In genomic region chr3:61613666-61614065, GRCh38 we compare ENCODE assay signal across 18 cellular contexts. TPM values are rescaled to one million over a fixed set of nuclear protein-coding genes. Genes with fewer than 3 reads are reported as not detected.
DNase-seq lines count a peak whose midpoint lies in the region; ATAC-seq, FAIRE-seq and TF ChIP-seq lines count a peak whose summit lies in the region.
"Had no signal": no experiment of that assay in that cellular context is flagged by ENCODE, and none has a peak within 500 bp of the region (broad histone marks: within the 10 kb centered on the region; RNA-seq: fewer than 3 reads in every experiment).

No MANE protein-coding gene starts in this region.

- WGBS in mesenchymal stem cell, result 100% methylated on average over 1 of the region's 1 CpG

- no peak overlapping the region for H3K9ac ChIP-seq in mesenchymal stem cell (ENCODE audit: low read length)

- H3K4me2 ChIP-seq in mesenchymal stem cell (ENCODE audit: low read length, poor library complexity, severe bottlenecking), result no peak overlapping the region

- H3K23ac ChIP-seq in mesenchymal stem cell (ENCODE audit: low read length in 2 of 2), result no peak overlapping the region

- H2BK120ac ChIP-seq in mesenchymal stem cell (ENCODE audit: low read depth, low read length), result no peak overlapping the region

- H3K27me3 ChIP-seq in mesenchymal stem cell (ENCODE audit: control insufficient read depth in 1 of 2, insufficient read depth in 1 of 2, low read length in 2 of 2) (no peaks in the 10 kb centered on the region), brain microvascular endothelial cell (replicated peaks) (no peaks in the 10 kb centered on the region)

- no peak for TF ChIP-seq POLR2A in H54 (IDR thresholded peaks at IDR 0.05; ENCODE audit: low read depth, low read length)

- peaks cover 41% of the 10 kb centered on the region for H3K79me1 ChIP-seq in mesenchymal stem cell (replicated peaks; ENCODE audit: low read length, poor library complexity, severe bottlenecking)

- no peak for ATAC-seq in GM21786 (IDR thresholded peaks at IDR 0.05; ENCODE audit: unreplicated experiment)

- H2AK5ac ChIP-seq in mesenchymal stem cell (ENCODE audit: low read length, severe bottlenecking), result peak overlapping the region; percentile 83

- no peak overlapping the region for H2AFZ ChIP-seq in mesenchymal stem cell (ENCODE audit: low read depth, low read length)

- H3K4me3 ChIP-seq in mesenchymal stem cell (ENCODE audit: insufficient read depth in 1 of 2, low read depth in 1 of 2, low read length in 2 of 2) (no peak overlapping the region), brain microvascular endothelial cell (ENCODE audit: low read depth, low read length) (no peak overlapping the region)
- H3K4me3 ChIP-seq: HAP-1 had no signal

- peak; percentile 6 for FAIRE-seq in H54 (lab: Jason Lieb, UNC)
- FAIRE-seq: A204.1, D721Med, GM12892, GM19239 had no signal

- H3K9me3 ChIP-seq in mesenchymal stem cell (ENCODE audit: control insufficient read depth, low read length), result no peaks in the 10 kb centered on the region
- H3K9me3 ChIP-seq: HAP-1 had no signal

- no peak overlapping the region for H2BK15ac ChIP-seq in mesenchymal stem cell (ENCODE audit: low read depth, poor library complexity, severe bottlenecking)

- no peak overlapping the region for H2BK5ac ChIP-seq in mesenchymal stem cell (ENCODE audit: low read depth, low read length, poor library complexity, severe bottlenecking)

- H2BK12ac ChIP-seq in mesenchymal stem cell (ENCODE audit: low read length in 2 of 2), result no peak overlapping the region

- no peak overlapping the region for H4K8ac ChIP-seq in mesenchymal stem cell (ENCODE audit: low read length)

- H3K27ac ChIP-seq in mesenchymal stem cell (ENCODE audit: low read length, poor library complexity, severe bottlenecking) (no peak overlapping the region), brain microvascular endothelial cell (no peak overlapping the region)

- no peak overlapping the region for H3K14ac ChIP-seq in mesenchymal stem cell (ENCODE audit: low read length in 2 of 2)

- no peak overlapping the region for H3K18ac ChIP-seq in mesenchymal stem cell (ENCODE audit: low read depth in 1 of 2, low read length in 2 of 2)

- in situ Hi-C loops in brain microvascular endothelial cell (cut with HindIII; ENCODE audit: low pct_ligation_motif_present, low sequenced_read_pairs) (no loop called here), KBM-7 (cut with MboI; ENCODE audit: low pct_unique_long_range_greater_than_20kb, low sequenced_read_pairs) (no loop called here)

- DNase-seq in H54 (ENCODE audit: insufficient read length, low spot score) (no peak), amniotic epithelial cell (ENCODE audit: low read depth) (peak; percentile 33), mesenchymal stem cell (no peak), brain microvascular endothelial cell (no peak), GM19238 (ENCODE audit: insufficient read length, low spot score) (no peak), KBM-7 (no peak)
- DNase-seq: C1 segment of cervical spinal cord; CD4-positive, alpha-beta T cell; DMS153; DMS79 treated with DMSO at 0.1 percent for 48 hours; EL; GDM1 had no signal

- no peak for TF ChIP-seq CTCF in brain microvascular endothelial cell (IDR thresholded peaks at IDR 0.05; ENCODE audit: low read depth, low read length, missing control alignments)

- peaks cover 0 to 6% of the 10 kb centered on the region in 2 experiments for H3K36me3 ChIP-seq in mesenchymal stem cell (ENCODE audit: control insufficient read depth in 1 of 2, insufficient read depth in 2 of 2, low read depth in 1 of 2, low read length in 2 of 2)
- H3K36me3 ChIP-seq in brain microvascular endothelial cell (replicated peaks), result no peaks in the 10 kb centered on the region
- H3K36me3 ChIP-seq: HAP-1 had no signal

- no peak overlapping the region for H3K4ac ChIP-seq in mesenchymal stem cell (ENCODE audit: low read depth in 1 of 2, low read length in 2 of 2)

- no peak overlapping the region for H4K91ac ChIP-seq in mesenchymal stem cell (ENCODE audit: low read length)

- H3K4me1 ChIP-seq in mesenchymal stem cell (ENCODE audit: control insufficient read depth, insufficient read depth, low read depth, low read length), result peaks cover 9% of the 10 kb centered on the region

RNA-seq across cellular contexts. Expression of gene PTPRG, which starts 52.3 kb away (rescaled TPM):
- 9.0 TPM for polyA plus RNA-seq in mesenchymal stem cell (2013, experiment 1 of 2)
- polyA plus RNA-seq in mesenchymal stem cell (2013, experiment 2 of 2), result 8.5 TPM
